In genomic region chr2:86143307-86143706, GRCh38 we compare ENCODE assay signal across 1 cellular context.
TF ChIP-seq lines count a peak whose summit lies in the region.

No MANE protein-coding gene starts in this region.

TF ChIP-seq in endothelial cell of umbilical vein, 7 proteins besides CTCF, POLR2A, EP300 and RAD21:
- TF ChIP-seq MYC (IDR thresholded peaks at IDR 0.05; ENCODE audit: low read depth, low read length) = no peak
- no peak for TF ChIP-seq FOS (IDR thresholded peaks at IDR 0.05; ENCODE audit: borderline replicate concordance, insufficient read depth, low read length)
- no peak for TF ChIP-seq MAX (IDR thresholded peaks at IDR 0.05; ENCODE audit: insufficient read depth, insufficient read length)
- no peak for TF ChIP-seq EZH2 (IDR thresholded peaks at IDR 0.05; ENCODE audit: borderline replicate concordance, low read depth, low read length, severe bottlenecking)
- no peak for TF ChIP-seq JUN (IDR thresholded peaks at IDR 0.05; ENCODE audit: borderline replicate concordance, insufficient read depth, insufficient read length, low read depth)
- TF ChIP-seq POLR2AphosphoS5 (IDR thresholded peaks at IDR 0.05; ENCODE audit: insufficient read depth, low read depth, low read length) = no peak
- TF ChIP-seq GATA2 (IDR thresholded peaks at IDR 0.05; ENCODE audit: insufficient read depth, insufficient read length, low read depth, low read length) = no peak
